ENCODE assay signal across 1 cellular context in the genomic region with DNA sequence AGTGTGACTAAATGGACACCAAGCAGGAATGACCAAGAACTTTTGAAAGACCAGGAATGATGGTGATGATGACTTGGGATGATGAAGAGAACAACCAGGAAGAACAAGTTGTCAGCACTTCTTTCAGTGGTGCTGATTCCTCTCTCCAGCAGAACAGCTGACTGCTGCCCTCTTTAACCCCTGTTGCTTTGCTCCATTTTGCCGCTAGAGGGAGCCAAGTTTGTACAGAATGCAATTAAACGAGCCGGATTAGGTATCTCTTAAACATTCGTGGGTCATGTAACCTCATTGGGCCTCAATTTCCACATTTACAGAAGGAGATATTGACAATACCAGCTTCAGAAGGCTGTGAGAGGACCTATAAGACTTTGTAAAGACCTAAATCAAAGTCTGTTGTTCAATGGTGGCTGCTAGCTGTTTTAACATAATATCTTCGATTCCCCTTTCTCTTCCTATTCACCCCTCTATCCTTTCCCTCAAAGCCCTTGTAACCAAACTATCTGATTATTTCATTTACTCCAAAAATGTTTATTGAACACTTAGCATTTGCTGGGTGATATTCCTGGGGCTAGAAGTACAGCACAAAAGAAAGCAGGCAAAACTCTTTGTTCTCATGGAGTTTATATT.
TF ChIP-seq lines count a peak whose summit lies in the region.

No MANE protein-coding gene starts in this region.

TF ChIP-seq in GM23338, 12 proteins besides CTCF, POLR2A, EP300 and RAD21 (continued from another document):
- TF ChIP-seq, protein P1, sequence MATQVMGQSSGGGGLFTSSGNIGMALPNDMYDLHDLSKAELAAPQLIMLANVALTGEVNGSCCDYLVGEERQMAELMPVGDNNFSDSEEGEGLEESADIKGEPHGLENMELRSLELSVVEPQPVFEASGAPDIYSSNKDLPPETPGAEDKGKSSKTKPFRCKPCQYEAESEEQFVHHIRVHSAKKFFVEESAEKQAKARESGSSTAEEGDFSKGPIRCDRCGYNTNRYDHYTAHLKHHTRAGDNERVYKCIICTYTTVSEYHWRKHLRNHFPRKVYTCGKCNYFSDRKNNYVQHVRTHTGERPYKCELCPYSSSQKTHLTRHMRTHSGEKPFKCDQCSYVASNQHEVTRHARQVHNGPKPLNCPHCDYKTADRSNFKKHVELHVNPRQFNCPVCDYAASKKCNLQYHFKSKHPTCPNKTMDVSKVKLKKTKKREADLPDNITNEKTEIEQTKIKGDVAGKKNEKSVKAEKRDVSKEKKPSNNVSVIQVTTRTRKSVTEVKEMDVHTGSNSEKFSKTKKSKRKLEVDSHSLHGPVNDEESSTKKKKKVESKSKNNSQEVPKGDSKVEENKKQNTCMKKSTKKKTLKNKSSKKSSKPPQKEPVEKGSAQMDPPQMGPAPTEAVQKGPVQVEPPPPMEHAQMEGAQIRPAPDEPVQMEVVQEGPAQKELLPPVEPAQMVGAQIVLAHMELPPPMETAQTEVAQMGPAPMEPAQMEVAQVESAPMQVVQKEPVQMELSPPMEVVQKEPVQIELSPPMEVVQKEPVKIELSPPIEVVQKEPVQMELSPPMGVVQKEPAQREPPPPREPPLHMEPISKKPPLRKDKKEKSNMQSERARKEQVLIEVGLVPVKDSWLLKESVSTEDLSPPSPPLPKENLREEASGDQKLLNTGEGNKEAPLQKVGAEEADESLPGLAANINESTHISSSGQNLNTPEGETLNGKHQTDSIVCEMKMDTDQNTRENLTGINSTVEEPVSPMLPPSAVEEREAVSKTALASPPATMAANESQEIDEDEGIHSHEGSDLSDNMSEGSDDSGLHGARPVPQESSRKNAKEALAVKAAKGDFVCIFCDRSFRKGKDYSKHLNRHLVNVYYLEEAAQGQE (IDR thresholded peaks at IDR 0.05; ENCODE audit: unreplicated experiment), result no peak
- no peak for TF ChIP-seq EZH2 (IDR thresholded peaks at IDR 0.05; ENCODE audit: low read depth, unreplicated experiment)
- no peak for TF ChIP-seq JUNB (IDR thresholded peaks at IDR 0.05; ENCODE audit: unreplicated experiment)
